13 cellular contexts compared by ENCODE assay signal in genomic region chr4:76209876-76210275, GRCh38. TPM values are rescaled to one million over a fixed set of nuclear protein-coding genes. Genes with fewer than 3 reads are reported as not detected.
DNase-seq lines count a peak whose midpoint lies in the region; ATAC-seq and TF ChIP-seq lines count a peak whose summit lies in the region.
"Had no signal": no experiment of that assay in that cellular context is flagged by ENCODE, and none has a peak within 500 bp of the region (broad histone marks: within the 10 kb centered on the region; RNA-seq: fewer than 3 reads in every experiment).

No MANE protein-coding gene starts in this region.

- H3K36me3 Mint-ChIP-seq in activated naive CD8-positive, alpha-beta T cell treated with anti-CD3 and anti-CD28 coated beads, Interleukin-2, amount 50 U/mL, for 24 hours (ENCODE audit: low read depth) = no peaks in the 10 kb centered on the region
- H3K36me3 Mint-ChIP-seq: activated naive CD8-positive, alpha-beta T cell treated with anti-CD3 and anti-CD28 coated beads, Interleukin-2, amount 10 ng/mL, durations not matched to agents 7 days and 5 days; natural killer cell had no signal

- H3K4me1 ChIP-seq in right cardiac atrium (ENCODE audit: control insufficient read depth, insufficient read depth, low read length) = peaks cover 23% of the 10 kb centered on the region
- H3K4me1 ChIP-seq in rectal smooth muscle tissue (ENCODE audit: control insufficient read depth, insufficient read depth, low read length) = peaks cover 52% of the 10 kb centered on the region

- no peaks in the 10 kb centered on the region for H3K27me3 Mint-ChIP-seq in activated naive CD8-positive, alpha-beta T cell treated with anti-CD3 and anti-CD28 coated beads, Interleukin-2, amount 50 U/mL, for 24 hours

- no peaks in the 10 kb centered on the region for H3K9me3 Mint-ChIP-seq in activated naive CD8-positive, alpha-beta T cell treated with anti-CD3 and anti-CD28 coated beads, Interleukin-2, amount 50 U/mL, for 24 hours
- H3K9me3 Mint-ChIP-seq: activated naive CD8-positive, alpha-beta T cell treated with anti-CD3 and anti-CD28 coated beads, Interleukin-2, amount 10 ng/mL, durations not matched to agents 7 days and 5 days; endodermal cell; natural killer cell had no signal

- no peak overlapping the region for H3K4me3 ChIP-seq in right cardiac atrium (ENCODE audit: low read length)
- peak overlapping the region; percentile 39 for H3K4me3 ChIP-seq in fibroblast of the aortic adventitia (ENCODE audit: low read depth, low read length)
- H3K4me3 ChIP-seq in rectal smooth muscle tissue (ENCODE audit: low read length) = peak overlapping the region; percentile 25

- H3K9ac ChIP-seq in rectal smooth muscle tissue (ENCODE audit: low read length) = no peak overlapping the region

- no peak overlapping the region for H3K4me3 Mint-ChIP-seq in activated naive CD8-positive, alpha-beta T cell treated with anti-CD3 and anti-CD28 coated beads, Interleukin-2, amount 50 U/mL, for 24 hours
- H3K4me3 Mint-ChIP-seq: activated naive CD8-positive, alpha-beta T cell treated with anti-CD3 and anti-CD28 coated beads, Interleukin-2, amount 10 ng/mL, durations not matched to agents 7 days and 5 days; endodermal cell; natural killer cell had no signal

- TF ChIP-seq CTCF in fibroblast of the aortic adventitia (IDR thresholded peaks at IDR 0.05; ENCODE audit: insufficient read depth, low read length) = no peak

- H3K9me3 ChIP-seq in right cardiac atrium (ENCODE audit: control insufficient read depth, low read length) = no peaks in the 10 kb centered on the region

- DNase-seq in right cardiac atrium (no peak), left cardiac atrium (no peak), fibroblast of the aortic adventitia (ENCODE audit: low read depth) (no peak), NCI-H146 (lab: John Stamatoyannopoulos, UW) (no peak), islet precursor cell (no peak)
- DNase-seq in activated naive CD8-positive, alpha-beta T cell treated with anti-CD3 and anti-CD28 coated beads, Interleukin-2, amount 50 U/mL, for 24 hours = no peak
- DNase-seq in activated CD8-positive, alpha-beta memory T cell treated with anti-CD3 and anti-CD28 coated beads, Interleukin-2, amount 50 U/mL, for 48 hours = no peak
- DNase-seq: activated naive CD8-positive, alpha-beta T cell treated with anti-CD3 and anti-CD28 coated beads, Interleukin-2, amount 10 ng/mL, durations not matched to agents 7 days and 5 days; DMS79 treated with DMSO at 0.1 percent for 48 hours; endodermal cell; natural killer cell had no signal

- H3K27me3 ChIP-seq in right cardiac atrium (ENCODE audit: control insufficient read depth, insufficient read depth) = no peaks in the 10 kb centered on the region
- H3K27me3 ChIP-seq in rectal smooth muscle tissue (ENCODE audit: control insufficient read depth, insufficient read depth, low read length) = no peaks in the 10 kb centered on the region

- H3K27ac Mint-ChIP-seq in activated naive CD8-positive, alpha-beta T cell treated with anti-CD3 and anti-CD28 coated beads, Interleukin-2, amount 50 U/mL, for 24 hours = no peak overlapping the region
- H3K27ac Mint-ChIP-seq: activated naive CD8-positive, alpha-beta T cell treated with anti-CD3 and anti-CD28 coated beads, Interleukin-2, amount 10 ng/mL, durations not matched to agents 7 days and 5 days; endodermal cell had no signal

- no peaks in the 10 kb centered on the region for H3K36me3 ChIP-seq in rectal smooth muscle tissue (ENCODE audit: control insufficient read depth, insufficient read depth, low read length)

- intact Hi-C loops in right cardiac atrium (cut with DNase I) = loop anchor here in 1 of 4 donors (10.0 kb wide), 1 partner anchor 95 kb away; the partner anchor contains the start of gene STBD1
- intact Hi-C loops in left cardiac atrium (cut with DNase I) = loop anchor here in 1 of 2 donors (5.0 kb wide), 1 partner anchor 63 kb away; the partner anchor contains the start of gene NUP54

- H3K27ac ChIP-seq in right cardiac atrium (ENCODE audit: low read length) (peak overlapping the region; percentile 72), rectal smooth muscle tissue (ENCODE audit: low read depth, low read length) (peak overlapping the region; percentile 54)

- ATAC-seq in right cardiac atrium (no peak), left cardiac atrium (no peak)
- ATAC-seq in activated naive CD8-positive, alpha-beta T cell treated with anti-CD3 and anti-CD28 coated beads, Interleukin-2, amount 50 U/mL, for 24 hours = no peak
- ATAC-seq: natural killer cell had no signal

- 67% methylated on average over 4 of the region's 4 CpGs for WGBS in right cardiac atrium

- H3K4me1 Mint-ChIP-seq in activated naive CD8-positive, alpha-beta T cell treated with anti-CD3 and anti-CD28 coated beads, Interleukin-2, amount 50 U/mL, for 24 hours = peaks cover 41% of the 10 kb centered on the region

RNA-seq across cellular contexts. Expression of gene SCARB2, which starts 3.7 kb away (rescaled TPM):
- total RNA-seq in right cardiac atrium (100 to 1,000 TPM; 102 to 139 (median 105) TPM), left cardiac atrium (100 to 1,000 TPM; 102 to 112 TPM), fibroblast of the aortic adventitia (ENCODE audit: low replicate concordance) (114 and 184 TPM in 2 replicates)
- 78.2 TPM for polyA plus RNA-seq in right cardiac atrium

RNA-seq across cellular contexts. Expression of gene FAM47E, which starts 41.6 kb away (rescaled TPM):
- total RNA-seq in right cardiac atrium = 1 to 10 TPM; 2.6 to 3.3 (median 2.9) TPM
- 4.5 TPM for polyA plus RNA-seq in right cardiac atrium
- total RNA-seq in left cardiac atrium = 1 to 10 TPM; 2.2 to 2.9 TPM
- total RNA-seq in fibroblast of the aortic adventitia (ENCODE audit: low replicate concordance) = 0.18 TPM in 1 of 2 replicates, not detected in the other
- total RNA-seq: HT1080 had no signal
